9 cellular contexts compared by ENCODE assay signal in genomic region chr18:22223263-22223960, GRCh38. TPM values are rescaled to one million over a fixed set of nuclear protein-coding genes. Genes with fewer than 3 reads are reported as not detected.
DNase-seq lines count a peak whose midpoint lies in the region; ATAC-seq and TF ChIP-seq lines count a peak whose summit lies in the region.
"Had no signal": no experiment of that assay in that cellular context is flagged by ENCODE, and none has a peak within 500 bp of the region (broad histone marks: within the 10 kb centered on the region; RNA-seq: fewer than 3 reads in every experiment).

No MANE protein-coding gene starts in this region.

- TF ChIP-seq EP300 in esophagus muscularis mucosa (IDR thresholded peaks at IDR 0.05) = no peak

- H3K14ac ChIP-seq in H9 (ENCODE audit: insufficient read depth, low read length) = no peak overlapping the region

- no peak overlapping the region for H2BK120ac ChIP-seq in H9 (ENCODE audit: low read depth, low read length, poor library complexity, severe bottlenecking)

- H4K8ac ChIP-seq in H9 (replicated peaks; ENCODE audit: insufficient read length, low read depth, low read length) = no peak overlapping the region

- intact Hi-C loops in esophagus muscularis mucosa (cut with DNase I) = no loop called here

- H3K36me3 Mint-ChIP-seq in H9 (ENCODE audit: insufficient read depth in 1 of 3, low read depth in 3 of 3) = no peaks in the 10 kb centered on the region
- H3K36me3 Mint-ChIP-seq: activated naive CD4-positive, alpha-beta T cell treated with anti-CD3 and anti-CD28 coated beads, Interleukin-2, amount 50 U/mL, for 24 hours had no signal

- no peak overlapping the region for H3K4me2 ChIP-seq in H9 (ENCODE audit: insufficient read depth, insufficient read length, low read length)

- no peak overlapping the region for H3K9ac ChIP-seq in H9 (ENCODE audit: extremely low read depth, insufficient read length, low read length)

- H2BK15ac ChIP-seq in H9 (ENCODE audit: low read depth, low read length) = no peak overlapping the region

- TF ChIP-seq POLR2A in esophagus muscularis mucosa (IDR thresholded peaks at IDR 0.05; ENCODE audit: low read depth) = no peak

- no peaks in the 10 kb centered on the region for H3K79me2 ChIP-seq in H9 (ENCODE audit: insufficient read depth, low read length)

- H3K4me1 ChIP-seq in H9 (ENCODE audit: insufficient read depth, low read length) (no peaks in the 10 kb centered on the region), esophagus muscularis mucosa (peaks cover 0 to 8% (median 0%) of the 10 kb centered on the region in 4 donors)

- peaks cover 0 to 3% of the 10 kb centered on the region in 2 experiments; a peak in 2 of 4 replicates for H3K4me1 Mint-ChIP-seq in H9
- H3K4me1 Mint-ChIP-seq: activated naive CD4-positive, alpha-beta T cell treated with anti-CD3 and anti-CD28 coated beads, Interleukin-2, amount 50 U/mL, for 24 hours had no signal

- H2BK5ac ChIP-seq in H9 (ENCODE audit: insufficient read length, low read length) = no peak overlapping the region

- H3K23me2 ChIP-seq in H9 (ENCODE audit: insufficient read length, low read depth, low read length, poor library complexity, severe bottlenecking) = no peaks in the 10 kb centered on the region

- H3K4me3 Mint-ChIP-seq in H9 = no peak overlapping the region
- H3K4me3 Mint-ChIP-seq: activated naive CD4-positive, alpha-beta T cell treated with anti-CD3 and anti-CD28 coated beads, Interleukin-2, amount 50 U/mL, for 24 hours had no signal

- no peak overlapping the region for H2AK5ac ChIP-seq in H9 (ENCODE audit: insufficient read length, low read length)

- TF ChIP-seq CTCF in H9 (conservative IDR thresholded peaks at IDR 0.05) = no peak
- no peak for TF ChIP-seq CTCF in esophagus muscularis mucosa (IDR thresholded peaks at IDR 0.05)

- no peak overlapping the region for H3K27ac Mint-ChIP-seq in H9
- H3K27ac Mint-ChIP-seq: activated naive CD4-positive, alpha-beta T cell treated with anti-CD3 and anti-CD28 coated beads, Interleukin-2, amount 50 U/mL, for 24 hours had no signal

- H3K9me3 Mint-ChIP-seq in H9 = peaks cover 0 to 3% of the 10 kb centered on the region in 2 experiments; a peak in 1 of 5 replicates

- H3K23ac ChIP-seq in H9 (ENCODE audit: insufficient read length, low read depth, low read length) = no peak overlapping the region

- H3T11ph ChIP-seq in H9 (ENCODE audit: low read length) = no peak overlapping the region

- no peaks in the 10 kb centered on the region for H3K36me3 ChIP-seq in esophagus muscularis mucosa

- no peaks in the 10 kb centered on the region for H3K79me1 ChIP-seq in H9 (ENCODE audit: insufficient read depth, low read depth, low read length, poor library complexity, severe bottlenecking)

- H3K56ac ChIP-seq in H9 (ENCODE audit: insufficient read length, low read depth, low read length) = no peak overlapping the region

- H4K91ac ChIP-seq in H9 (ENCODE audit: insufficient read length, low read depth, low read length) = no peak overlapping the region

- DNase-seq in H9 (peak; percentile 62), RKO (ENCODE audit: low spot score) (peak; percentile 92), glomerular visceral epithelial cell (ENCODE audit: extremely low spot score) (peak; percentile 96), esophagus muscularis mucosa (ENCODE audit: extremely low spot score) (no peak), NAMALWA (ENCODE audit: low spot score) (no peak), pons (ENCODE audit: low spot score) (no peak)
- DNase-seq in stimulated activated CD8-positive, alpha-beta memory T cell treated with anti-CD3 and anti-CD28 coated beads, Interleukin-15, amount 100 ng/mL, for 48 hours (ENCODE audit: low read depth in 2 of 2) = peak; percentile 14 to 16

- no peak overlapping the region for H4K5ac ChIP-seq in H9 (ENCODE audit: insufficient read length, low read depth, low read length)

- no peak overlapping the region for H3K4ac ChIP-seq in H9 (ENCODE audit: low read depth, low read length)

- H3K9me3 ChIP-seq in H9 (ENCODE audit: control insufficient read depth, low read depth, low read length) (no peaks in the 10 kb centered on the region), esophagus muscularis mucosa (no peaks in the 10 kb centered on the region)

- no peak overlapping the region for H2AFZ ChIP-seq in H9 (ENCODE audit: low read length)

- no peak for ATAC-seq in GM19397 (IDR thresholded peaks at IDR 0.05; ENCODE audit: unreplicated experiment)

- no peak overlapping the region for H3K4me3 ChIP-seq in esophagus muscularis mucosa

- H4K20me1 ChIP-seq in H9 (ENCODE audit: control insufficient read depth, insufficient read depth, insufficient read length) = no peaks in the 10 kb centered on the region

- H3K27me3 ChIP-seq in H9 (ENCODE audit: insufficient read depth, low read length) (peaks cover 3% of the 10 kb centered on the region; the same call in 1 of the 2 replicates), esophagus muscularis mucosa (no peaks in the 10 kb centered on the region)

- peaks cover 34% of the 10 kb centered on the region for H3K27me3 Mint-ChIP-seq in H9 (ENCODE audit: low read depth)
- H3K27me3 Mint-ChIP-seq: activated naive CD4-positive, alpha-beta T cell treated with anti-CD3 and anti-CD28 coated beads, Interleukin-2, amount 50 U/mL, for 24 hours had no signal

- H3K27ac ChIP-seq in H9 (ENCODE audit: insufficient read length, low read depth, low read length) = no peak overlapping the region
- no peak overlapping the region for H3K27ac ChIP-seq in esophagus muscularis mucosa (replicated peaks in 1 of 4)

- no CpG with 5 or more reads among the region's 13 CpGs for WGBS in H9 (ENCODE audit: extremely low coverage, insufficient read length, low lambda C conversion rate)
- 62% methylated on average over 13 of the region's 13 CpGs for WGBS in esophagus muscularis mucosa

- H2BK20ac ChIP-seq in H9 (ENCODE audit: low read depth, low read length, poor library complexity, severe bottlenecking) = no peak overlapping the region

- H3K18ac ChIP-seq in H9 (ENCODE audit: insufficient read length, low read depth, low read length) = no peak overlapping the region

- no peak overlapping the region for H2BK12ac ChIP-seq in H9 (ENCODE audit: insufficient read length, low read depth, low read length)

RNA-seq across cellular contexts. Expression of gene GATA6, which starts 54.0 kb away (rescaled TPM):
- total RNA-seq in H9 (2021) (0.04 TPM in 1 of 2 replicates, not detected in the other), esophagus muscularis mucosa (10 to 100 TPM in 2 of 4 donors, 1 to 10 TPM in 2; 6.6 to 35.5 (median 12.5) TPM)

Comparison
In these comparisons a context has a peak if more than half of its experiments do, and no peak if none do; other contexts are left out.
1. DNase-seq: peak in H9 (single experiment), RKO (single experiment), glomerular visceral epithelial cell (single experiment) and stimulated activated CD8-positive, alpha-beta memory T cell treated with anti-CD3 and anti-CD28 coated beads, Interleukin-15, amount 100 ng/mL, for 48 hours (2 of 2); none in esophagus muscularis mucosa (single experiment), NAMALWA (single experiment) and pons (single experiment).